In the genomic region with DNA sequence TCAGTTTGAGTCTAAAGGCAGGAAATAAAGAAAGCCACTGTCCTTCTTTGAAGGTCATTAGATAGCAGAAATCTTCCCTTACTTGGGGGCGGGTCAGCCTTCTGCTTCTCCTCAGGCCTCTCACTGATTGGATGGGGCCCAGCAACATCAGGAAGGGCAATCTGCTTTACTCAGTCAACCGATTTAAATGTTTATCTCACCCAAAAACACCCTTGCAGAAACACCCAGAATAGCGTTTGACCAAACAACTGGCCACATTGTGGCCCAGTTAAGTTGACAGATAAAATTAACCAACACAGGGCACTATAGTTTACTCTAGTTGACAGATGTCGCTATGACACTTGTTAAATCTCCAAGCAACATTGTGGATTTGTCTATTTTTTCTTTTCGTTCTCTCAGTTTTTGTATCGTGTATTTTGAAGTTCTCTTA, we compare ENCODE assay signal across 2 cellular contexts. TPM values are rescaled to one million over a fixed set of nuclear protein-coding genes. Genes with fewer than 3 reads are reported as not detected.
"Had no signal": no experiment of that assay in that cellular context is flagged by ENCODE, and none has a peak within 500 bp of the region (broad histone marks: within the 10 kb centered on the region; RNA-seq: fewer than 3 reads in every experiment).

No MANE protein-coding gene starts in this region.

RNA-seq across cellular contexts. Expression of gene CTSV, which starts 45.6 kb away (rescaled TPM):
- total RNA-seq: Right ventricle myocardium superior had no signal
- polyA plus RNA-seq: IgD-negative memory B cell had no signal
